ENCODE assay signal across 15 cellular contexts in genomic region chr10:126130291-126130710, GRCh38.
DNase-seq lines count a peak whose midpoint lies in the region; ATAC-seq, FAIRE-seq and TF ChIP-seq lines count a peak whose summit lies in the region.
"Had no signal": no experiment of that assay in that cellular context is flagged by ENCODE, and none has a peak within 500 bp of the region (broad histone marks: within the 10 kb centered on the region; RNA-seq: fewer than 3 reads in every experiment).

No MANE protein-coding gene starts in this region.

- no peak overlapping the region for H3K27ac ChIP-seq in astrocyte (ENCODE audit: low read depth, low read length)
- no peak overlapping the region for H3K27ac ChIP-seq in gastroesophageal sphincter
- no peak overlapping the region for H3K27ac ChIP-seq in neural progenitor cell
- H3K27ac ChIP-seq in thyroid gland = no peak overlapping the region
- H3K27ac ChIP-seq: right lobe of liver, VCaP had no signal

- WGBS in gastroesophageal sphincter (ENCODE audit: low coverage in 1 of 2), 2 donors = 69 to 75% methylated on average over 5 to 9 of the region's 9 CpGs
- 64 to 65% methylated on average over 9 of the region's 9 CpGs for WGBS in thyroid gland, 2 donors

- H3K27me3 ChIP-seq in astrocyte (ENCODE audit: insufficient read depth, low read length) (no peaks in the 10 kb centered on the region), gastroesophageal sphincter (no peaks in the 10 kb centered on the region), neural progenitor cell (no peaks in the 10 kb centered on the region), thyroid gland (no peaks in the 10 kb centered on the region)
- H3K27me3 ChIP-seq: right lobe of liver had no signal

- H3K4me1 ChIP-seq in astrocyte (ENCODE audit: insufficient read depth, low read length) (peaks cover 17% of the 10 kb centered on the region), gastroesophageal sphincter (no peaks in the 10 kb centered on the region), neural progenitor cell (peaks cover 6% of the 10 kb centered on the region), thyroid gland (no peaks in the 10 kb centered on the region)
- H3K4me1 ChIP-seq: right lobe of liver had no signal

- H3K36me3 ChIP-seq in astrocyte (ENCODE audit: insufficient read depth, low read length) = peaks cover 24% of the 10 kb centered on the region
- H3K36me3 ChIP-seq in gastroesophageal sphincter = no peaks in the 10 kb centered on the region
- no peaks in the 10 kb centered on the region for H3K36me3 ChIP-seq in neural progenitor cell
- no peaks in the 10 kb centered on the region for H3K36me3 ChIP-seq in thyroid gland
- H3K36me3 ChIP-seq: HAP-1, right lobe of liver had no signal

- H3K4me2 ChIP-seq in astrocyte (ENCODE audit: low read length) = no peak overlapping the region
- no peak overlapping the region for H3K4me2 ChIP-seq in neural progenitor cell
- H3K4me2 ChIP-seq: SK-N-SH had no signal

- H3K4me1 Mint-ChIP-seq in astrocyte (ENCODE audit: low read depth, unreplicated experiment) (peaks cover 14% of the 10 kb centered on the region), neural progenitor cell (peaks cover 16% of the 10 kb centered on the region)
- H3K4me1 Mint-ChIP-seq: stimulated activated naive CD8-positive, alpha-beta T cell treated with anti-CD3 and anti-CD28 coated beads, Interleukin-15, amount 100 ng/mL, for 72 hours had no signal

- ATAC-seq in gastroesophageal sphincter = peak; percentile 66
- ATAC-seq: right lobe of liver; stimulated activated naive CD8-positive, alpha-beta T cell treated with anti-CD3 and anti-CD28 coated beads, Interleukin-15, amount 100 ng/mL, for 72 hours had no signal

- H3F3A ChIP-seq in neural progenitor cell (ENCODE audit: low read depth) = no peaks in the 10 kb centered on the region

- no peak overlapping the region for H3K4me3 ChIP-seq in astrocyte (ENCODE audit: insufficient read depth, low read depth, low read length)
- H3K4me3 ChIP-seq in gastroesophageal sphincter = no peak overlapping the region
- H3K4me3 ChIP-seq in neural progenitor cell = no peak overlapping the region
- no peak overlapping the region for H3K4me3 ChIP-seq in thyroid gland (replicated peaks in 1 of 3)
- H3K4me3 ChIP-seq: HAP-1, right lobe of liver had no signal

- H3K9me3 ChIP-seq in astrocyte (ENCODE audit: insufficient read depth, low read depth, low read length) (no peaks in the 10 kb centered on the region), gastroesophageal sphincter (no peaks in the 10 kb centered on the region), neural progenitor cell (ENCODE audit: low read depth) (no peaks in the 10 kb centered on the region), thyroid gland (no peaks in the 10 kb centered on the region)
- H3K9me3 ChIP-seq: HAP-1, right lobe of liver, SK-N-SH had no signal

- H3K9me3 Mint-ChIP-seq in astrocyte (ENCODE audit: unreplicated experiment) (no peaks in the 10 kb centered on the region), neural progenitor cell (peaks cover 2% of the 10 kb centered on the region)
- H3K9me3 Mint-ChIP-seq: CD4-positive, alpha-beta T cell had no signal

- no peaks in the 10 kb centered on the region for H4K20me1 ChIP-seq in astrocyte (ENCODE audit: insufficient read depth, low read length)
- no peaks in the 10 kb centered on the region for H4K20me1 ChIP-seq in neural progenitor cell (ENCODE audit: low read depth)

- intact Hi-C loops in thyroid gland (cut with DNase I) = no loop called here

- FAIRE-seq in astrocyte (lab: Jason Lieb, UNC) = no peak

- H3K27ac Mint-ChIP-seq in astrocyte (ENCODE audit: unreplicated experiment) (no peak overlapping the region), neural progenitor cell (peak overlapping the region; percentile 76)
- H3K27ac Mint-ChIP-seq: CD4-positive, alpha-beta T cell; stimulated activated naive CD8-positive, alpha-beta T cell treated with anti-CD3 and anti-CD28 coated beads, Interleukin-15, amount 100 ng/mL, for 72 hours had no signal

- TF ChIP-seq POLR2A in gastroesophageal sphincter (IDR thresholded peaks at IDR 0.05) (no peak), thyroid gland (IDR thresholded peaks at IDR 0.05) (no peak)

- H3K79me2 ChIP-seq in astrocyte (ENCODE audit: insufficient read depth, low read length) (peaks cover 5% of the 10 kb centered on the region), neural progenitor cell (ENCODE audit: low read depth) (no peaks in the 10 kb centered on the region)

- H3K36me3 Mint-ChIP-seq in astrocyte (ENCODE audit: low read depth, unreplicated experiment) (peaks cover 31% of the 10 kb centered on the region), neural progenitor cell (no peaks in the 10 kb centered on the region)

- H2AFZ ChIP-seq in astrocyte (ENCODE audit: low read depth, low read length) (no peak overlapping the region), neural progenitor cell (replicated peaks) (no peak overlapping the region)

- H3K27me3 Mint-ChIP-seq in astrocyte (ENCODE audit: low read depth, unreplicated experiment) (no peaks in the 10 kb centered on the region), neural progenitor cell (ENCODE audit: insufficient read depth, low read depth) (peaks cover 9% of the 10 kb centered on the region)
- H3K27me3 Mint-ChIP-seq: CD4-positive, alpha-beta T cell; stimulated activated naive CD8-positive, alpha-beta T cell treated with anti-CD3 and anti-CD28 coated beads, Interleukin-15, amount 100 ng/mL, for 72 hours had no signal

- TF ChIP-seq EP300 in gastroesophageal sphincter (IDR thresholded peaks at IDR 0.05) = no peak

- DNase-seq in astrocyte (ENCODE audit: low read depth) = peak; percentile 68
- DNase-seq in neural progenitor cell (ENCODE audit: low spot score) = no peak
- peak; percentile 6 to 8 for DNase-seq in thyroid gland
- DNase-seq in DMS153 (lab: John Stamatoyannopoulos, UW) = no peak
- no peak for DNase-seq in retina
- no peak for DNase-seq in DMS 273 (lab: John Stamatoyannopoulos, UW; ENCODE audit: unreplicated experiment)
- no peak for DNase-seq in central memory CD4-positive, alpha-beta T cell
- DNase-seq: activated effector memory CD4-positive, alpha-beta T cell treated with anti-CD3 and anti-CD28 coated beads, Interleukin-2, amount 50 U/mL, for 16 hours; CD4-positive, alpha-beta T cell; right lobe of liver; SK-N-SH; stimulated activated naive CD8-positive, alpha-beta T cell treated with anti-CD3 and anti-CD28 coated beads, Interleukin-15, amount 100 ng/mL, for 72 hours had no signal

- H3K9ac ChIP-seq in astrocyte (ENCODE audit: low read length) (no peak overlapping the region), neural progenitor cell (no peak overlapping the region)
- H3K9ac ChIP-seq: SK-N-SH had no signal

- TF ChIP-seq CTCF in astrocyte (IDR thresholded peaks at IDR 0.05; ENCODE audit: insufficient read depth, low read depth, low read length) (no peak), gastroesophageal sphincter (IDR thresholded peaks at IDR 0.05) (no peak), neural progenitor cell (IDR thresholded peaks at IDR 0.05) (no peak), thyroid gland (IDR thresholded peaks at IDR 0.05) (no peak)

- no peak overlapping the region for H3K4me3 Mint-ChIP-seq in astrocyte (ENCODE audit: unreplicated experiment)
- no peak overlapping the region for H3K4me3 Mint-ChIP-seq in neural progenitor cell
- H3K4me3 Mint-ChIP-seq: CD4-positive, alpha-beta T cell; stimulated activated naive CD8-positive, alpha-beta T cell treated with anti-CD3 and anti-CD28 coated beads, Interleukin-15, amount 100 ng/mL, for 72 hours had no signal

Comparison
In these comparisons a context has a peak if more than half of its experiments do, and no peak if none do; other contexts are left out.
1. DNase-seq: peak in astrocyte (single experiment) and thyroid gland (2 of 2); none in neural progenitor cell (single experiment), DMS153 (single experiment), retina (single experiment), DMS 273 (single experiment) and central memory CD4-positive, alpha-beta T cell (single experiment).